Comparison of ENCODE assay signal across 35 cellular contexts in genomic region chr7:16353226-16353625, GRCh38.
"Had no signal": no experiment of that assay in that cellular context is flagged by ENCODE, and none has a peak within 500 bp of the region (broad histone marks: within the 10 kb centered on the region; RNA-seq: fewer than 3 reads in every experiment).

No MANE protein-coding gene starts in this region.

- DNase-seq: Karpas-422, Kasumi-1, MG63, MM.1S, MV-4-11, NCI-H1048, NCI-H1092, NCI-H1092 treated with DMSO at 0.1 percent for 48 hours, NCI-H1105, NCI-H1105 treated with DMSO at 0.1 percent for 48 hours, NCI-H1417, NCI-H1417 treated with DMSO at 0.1 percent for 48 hours, NCI-H1436, NCI-H1436 treated with DMSO at 0.1 percent for 48 hours, NCI-H146, NCI-H1694, NCI-H1694 treated with DMSO at 0.1 percent for 48 hours, NCI-H187, NCI-H187 treated with DMSO at 0.1 percent for 48 hours, NCI-H1930, NCI-H2029, NCI-H2029 treated with DMSO at 0.1 percent for 48 hours, NCI-H2081, NCI-H2081 treated with DMSO at 0.1 percent for 48 hours, NCI-H2107, NCI-H2171, NCI-H2171 treated with DMSO at 0.1 percent for 48 hours, NCI-H2227 treated with DMSO at 0.1 percent for 48 hours, NCI-H226, NCI-H345, NCI-H446, NCI-H446 treated with DMSO at 0.1 percent for 48 hours, NCI-H510A, NCI-H510A treated with DMSO at 0.1 percent for 48 hours, NCI-H524 had no signal
